ENCODE assay signal across 1 cellular context in genomic region chr14:89417469-89418225, GRCh38.
TF ChIP-seq lines count a peak whose summit lies in the region.

No MANE protein-coding gene starts in this region.

TF ChIP-seq in GM23338, 12 proteins besides CTCF, POLR2A, EP300 and RAD21 (continued from another document):
- TF ChIP-seq ZNF462 (CRISPR knock-in tag; IDR thresholded peaks at IDR 0.05), result no peak
- TF ChIP-seq, protein P1, sequence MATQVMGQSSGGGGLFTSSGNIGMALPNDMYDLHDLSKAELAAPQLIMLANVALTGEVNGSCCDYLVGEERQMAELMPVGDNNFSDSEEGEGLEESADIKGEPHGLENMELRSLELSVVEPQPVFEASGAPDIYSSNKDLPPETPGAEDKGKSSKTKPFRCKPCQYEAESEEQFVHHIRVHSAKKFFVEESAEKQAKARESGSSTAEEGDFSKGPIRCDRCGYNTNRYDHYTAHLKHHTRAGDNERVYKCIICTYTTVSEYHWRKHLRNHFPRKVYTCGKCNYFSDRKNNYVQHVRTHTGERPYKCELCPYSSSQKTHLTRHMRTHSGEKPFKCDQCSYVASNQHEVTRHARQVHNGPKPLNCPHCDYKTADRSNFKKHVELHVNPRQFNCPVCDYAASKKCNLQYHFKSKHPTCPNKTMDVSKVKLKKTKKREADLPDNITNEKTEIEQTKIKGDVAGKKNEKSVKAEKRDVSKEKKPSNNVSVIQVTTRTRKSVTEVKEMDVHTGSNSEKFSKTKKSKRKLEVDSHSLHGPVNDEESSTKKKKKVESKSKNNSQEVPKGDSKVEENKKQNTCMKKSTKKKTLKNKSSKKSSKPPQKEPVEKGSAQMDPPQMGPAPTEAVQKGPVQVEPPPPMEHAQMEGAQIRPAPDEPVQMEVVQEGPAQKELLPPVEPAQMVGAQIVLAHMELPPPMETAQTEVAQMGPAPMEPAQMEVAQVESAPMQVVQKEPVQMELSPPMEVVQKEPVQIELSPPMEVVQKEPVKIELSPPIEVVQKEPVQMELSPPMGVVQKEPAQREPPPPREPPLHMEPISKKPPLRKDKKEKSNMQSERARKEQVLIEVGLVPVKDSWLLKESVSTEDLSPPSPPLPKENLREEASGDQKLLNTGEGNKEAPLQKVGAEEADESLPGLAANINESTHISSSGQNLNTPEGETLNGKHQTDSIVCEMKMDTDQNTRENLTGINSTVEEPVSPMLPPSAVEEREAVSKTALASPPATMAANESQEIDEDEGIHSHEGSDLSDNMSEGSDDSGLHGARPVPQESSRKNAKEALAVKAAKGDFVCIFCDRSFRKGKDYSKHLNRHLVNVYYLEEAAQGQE (IDR thresholded peaks at IDR 0.05; ENCODE audit: unreplicated experiment), result no peak
- TF ChIP-seq JUNB (IDR thresholded peaks at IDR 0.05; ENCODE audit: unreplicated experiment), result no peak
